Comparison of ENCODE assay signal across 21 cellular contexts in the genomic region with DNA sequence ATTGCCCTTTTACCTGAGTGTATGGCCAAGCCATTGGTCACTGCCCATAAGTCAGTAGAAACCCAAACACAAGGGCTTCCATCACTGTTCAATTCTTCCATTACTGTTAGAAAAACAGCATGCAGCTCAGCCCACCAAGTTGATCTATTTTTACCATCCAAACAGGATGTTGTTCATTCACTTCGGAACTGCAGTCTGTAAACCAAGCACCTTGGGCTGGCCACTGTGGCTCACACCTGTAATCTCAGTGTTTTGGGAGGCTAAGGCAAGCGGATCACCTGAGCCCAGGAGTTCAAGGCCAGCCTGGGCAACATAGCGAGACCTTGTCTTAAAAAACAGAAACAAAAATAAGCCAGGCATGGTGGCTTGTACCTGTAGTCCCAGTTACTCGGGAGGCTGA. TPM values are rescaled to one million over a fixed set of nuclear protein-coding genes. Genes with fewer than 3 reads are reported as not detected.
DNase-seq lines count a peak whose midpoint lies in the region; ATAC-seq, FAIRE-seq and TF ChIP-seq lines count a peak whose summit lies in the region.
"Had no signal": no experiment of that assay in that cellular context is flagged by ENCODE, and none has a peak within 500 bp of the region (broad histone marks: within the 10 kb centered on the region; RNA-seq: fewer than 3 reads in every experiment).

No MANE protein-coding gene starts in this region.

- H4K20me1 ChIP-seq in DOHH2 (ENCODE audit: control insufficient read depth, insufficient read depth, low read depth, low read length) (no peaks in the 10 kb centered on the region), hepatocyte (ENCODE audit: insufficient read depth, poor library complexity, severe bottlenecking) (no peaks in the 10 kb centered on the region)

- no peaks in the 10 kb centered on the region for H3F3A ChIP-seq in DOHH2 (ENCODE audit: control insufficient read depth, insufficient read depth)

- H3K27me3 ChIP-seq in DOHH2 (ENCODE audit: control insufficient read depth, low read length) = peaks cover 3% of the 10 kb centered on the region; the same call in 1 of the 2 replicates
- no peaks in the 10 kb centered on the region for H3K27me3 ChIP-seq in hepatocyte

- peak overlapping the region; percentile 47 for H3K4me2 ChIP-seq in DOHH2 (ENCODE audit: low read length)
- no peak overlapping the region for H3K4me2 ChIP-seq in hepatocyte

- H3K9me2 ChIP-seq in DOHH2 (replicated peaks; ENCODE audit: control insufficient read depth, low read length) (no peaks in the 10 kb centered on the region), hepatocyte (replicated peaks; ENCODE audit: insufficient read depth) (no peaks in the 10 kb centered on the region)

- H3K9me3 ChIP-seq in DOHH2 (ENCODE audit: control insufficient read depth, insufficient read depth, low read length) (no peaks in the 10 kb centered on the region), hepatocyte (ENCODE audit: low read depth) (no peaks in the 10 kb centered on the region)

- H3K36me3 ChIP-seq in DOHH2 (ENCODE audit: control insufficient read depth, low read length) (no peaks in the 10 kb centered on the region), hepatocyte (replicated peaks; ENCODE audit: insufficient read depth, low read depth) (no peaks in the 10 kb centered on the region)

- no peak overlapping the region for H2AFZ ChIP-seq in hepatocyte

- 92% methylated on average over 4 of the region's 4 CpGs for WGBS in hepatocyte (ENCODE audit: low lambda C conversion rate, missing lambda C conversion rate)

- FAIRE-seq in GM18507 (lab: Jason Lieb, UNC) = peak; percentile 71
- FAIRE-seq: A204.1, G401.6, K562 had no signal

- H3K4me3 ChIP-seq in DOHH2 (ENCODE audit: low read length) (peak overlapping the region; percentile 32; the same call in 1 of the 2 replicates), hepatocyte (no peak overlapping the region)
- H3K4me3 ChIP-seq: K562 had no signal

- no peak for TF ChIP-seq CTCF in DOHH2 (IDR thresholded peaks at IDR 0.05; ENCODE audit: low read depth, low read length, poor library complexity, severe bottlenecking)
- TF ChIP-seq CTCF in hepatocyte (IDR thresholded peaks at IDR 0.05; ENCODE audit: poor library complexity) = no peak

- DNase-seq in GM18507 (ENCODE audit: extremely low spot score, insufficient read length, low read depth) = no peak
- DNase-seq in hepatocyte (ENCODE audit: low spot score) = no peak
- no peak for DNase-seq in HuH-7 (ENCODE audit: low spot score)
- no peak for DNase-seq in NCI-H345 treated with DMSO at 0.1 percent for 48 hours (lab: John Stamatoyannopoulos, UW; ENCODE audit: unreplicated experiment)
- no peak for DNase-seq in amygdala (lab: John Stamatoyannopoulos, UW)
- DNase-seq: ACHN; CD4-positive, CD25-positive, alpha-beta regulatory T cell; CD8-positive, alpha-beta memory T cell; COR-L47; DMS 273 treated with DMSO at 0.1 percent for 48 hours; DMS53; DND-41; GOT3; H9; IMR-90 had no signal

- no peak for ATAC-seq in HG03159 (IDR thresholded peaks at IDR 0.05; ENCODE audit: unreplicated experiment)
- ATAC-seq: K562 had no signal

- H3K79me2 ChIP-seq in DOHH2 (ENCODE audit: control insufficient read depth, low read length) = no peaks in the 10 kb centered on the region
- no peaks in the 10 kb centered on the region for H3K79me2 ChIP-seq in hepatocyte

- H3K27ac ChIP-seq in DOHH2 (ENCODE audit: low read depth, low read length) (no peak overlapping the region), hepatocyte (peak overlapping the region; percentile 56)
- H3K27ac ChIP-seq: HL-60 had no signal

- H3K4me1 ChIP-seq in DOHH2 (ENCODE audit: control insufficient read depth, low read length) = peaks cover 13% of the 10 kb centered on the region
- no peaks in the 10 kb centered on the region for H3K4me1 ChIP-seq in hepatocyte (ENCODE audit: insufficient read depth)

RNA-seq across cellular contexts. Expression of a gene that starts 8.7 kb away (rescaled TPM):
- total RNA-seq in hepatocyte = 2.7 and 4.8 TPM in 2 replicates
- 5.6 and 9.8 TPM in 2 replicates for polyA plus RNA-seq in hepatocyte

RNA-seq across cellular contexts. Expression of a gene that starts 44.5 kb away (rescaled TPM):
- 6.3 and 10.6 TPM in 2 replicates for total RNA-seq in hepatocyte
- 7.3 and 7.8 TPM in 2 replicates for polyA plus RNA-seq in hepatocyte
- total RNA-seq: CD4-positive, CD25-positive, alpha-beta regulatory T cell had no signal
- polyA plus RNA-seq: CD8-positive, alpha-beta memory T cell had no signal
